1 cellular context compared by ENCODE assay signal in the genomic region with DNA sequence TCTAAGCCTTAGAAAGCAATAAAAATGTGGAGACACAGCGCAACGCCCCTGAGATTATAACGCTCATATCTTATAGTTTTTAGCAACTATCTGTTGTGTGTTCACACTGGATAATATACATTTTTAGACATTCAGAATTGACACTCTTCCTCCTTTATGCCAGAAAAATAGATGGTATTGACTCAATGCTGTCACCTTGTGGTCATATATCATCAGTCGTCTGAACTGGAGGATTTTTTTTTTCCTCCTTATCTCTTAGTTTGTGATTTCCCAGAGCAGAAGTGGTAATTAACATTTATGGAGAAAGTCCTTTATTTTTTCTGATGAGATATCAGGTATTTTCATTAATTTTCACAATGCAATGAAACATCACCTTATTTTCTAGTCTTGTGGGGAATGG.
TF ChIP-seq lines count a peak whose summit lies in the region.

No MANE protein-coding gene starts in this region.

TF ChIP-seq in K562, 482 proteins besides CTCF, POLR2A, EP300 and RAD21 (continued from another document):
- TF ChIP-seq XRCC5 (IDR thresholded peaks at IDR 0.05; ENCODE audit: low read depth, low read length) (no peak), ZNF263 (CRISPR knock-in tag; IDR thresholded peaks at IDR 0.05; ENCODE audit: borderline replicate concordance) (no peak), ZNF668 (CRISPR knock-in tag; IDR thresholded peaks at IDR 0.05) (no peak), ZBTB1 (CRISPR knock-in tag; IDR thresholded peaks at IDR 0.05; ENCODE audit: borderline replicate concordance, low read depth) (no peak), CHD2 (IDR thresholded peaks at IDR 0.05; ENCODE audit: low read depth, low read length) (no peak), MEIS2 (IDR thresholded peaks at IDR 0.05; ENCODE audit: partially characterized antibody) (peak; percentile 27), ILF3 (IDR thresholded peaks at IDR 0.05; ENCODE audit: borderline replicate concordance) (no peak), NCOA1 (IDR thresholded peaks at IDR 0.05; ENCODE audit: low read depth) (no peak), KLF10 (CRISPR knock-in tag; IDR thresholded peaks at IDR 0.05) (no peak), SMC3 (conservative IDR thresholded peaks at IDR 0.05; ENCODE audit: insufficient read depth, low read depth, low read length) (0 out of 2 replicates have a peak, but pooled peaks have one; percentile 25), KLF6 (CRISPR knock-in tag; IDR thresholded peaks at IDR 0.05; ENCODE audit: borderline replicate concordance) (no peak)
- TF ChIP-seq, protein P1, sequence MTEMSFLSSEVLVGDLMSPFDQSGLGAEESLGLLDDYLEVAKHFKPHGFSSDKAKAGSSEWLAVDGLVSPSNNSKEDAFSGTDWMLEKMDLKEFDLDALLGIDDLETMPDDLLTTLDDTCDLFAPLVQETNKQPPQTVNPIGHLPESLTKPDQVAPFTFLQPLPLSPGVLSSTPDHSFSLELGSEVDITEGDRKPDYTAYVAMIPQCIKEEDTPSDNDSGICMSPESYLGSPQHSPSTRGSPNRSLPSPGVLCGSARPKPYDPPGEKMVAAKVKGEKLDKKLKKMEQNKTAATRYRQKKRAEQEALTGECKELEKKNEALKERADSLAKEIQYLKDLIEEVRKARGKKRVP (CRISPR knock-in tag; IDR thresholded peaks at IDR 0.05) = no peak
- TF ChIP-seq, protein P2, sequence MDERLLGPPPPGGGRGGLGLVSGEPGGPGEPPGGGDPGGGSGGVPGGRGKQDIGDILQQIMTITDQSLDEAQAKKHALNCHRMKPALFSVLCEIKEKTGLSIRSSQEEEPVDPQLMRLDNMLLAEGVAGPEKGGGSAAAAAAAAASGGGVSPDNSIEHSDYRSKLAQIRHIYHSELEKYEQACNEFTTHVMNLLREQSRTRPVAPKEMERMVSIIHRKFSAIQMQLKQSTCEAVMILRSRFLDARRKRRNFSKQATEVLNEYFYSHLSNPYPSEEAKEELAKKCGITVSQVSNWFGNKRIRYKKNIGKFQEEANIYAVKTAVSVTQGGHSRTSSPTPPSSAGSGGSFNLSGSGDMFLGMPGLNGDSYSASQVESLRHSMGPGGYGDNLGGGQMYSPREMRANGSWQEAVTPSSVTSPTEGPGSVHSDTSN (CRISPR knock-in tag; IDR thresholded peaks at IDR 0.05; ENCODE audit: low read depth) = no peak
- TF ChIP-seq, protein P2 (tag; conservative IDR thresholded peaks at IDR 0.05; ENCODE audit: low read depth) = 0 out of 2 replicates have a peak, but pooled peaks have one; percentile 32
- TF ChIP-seq, protein P3, sequence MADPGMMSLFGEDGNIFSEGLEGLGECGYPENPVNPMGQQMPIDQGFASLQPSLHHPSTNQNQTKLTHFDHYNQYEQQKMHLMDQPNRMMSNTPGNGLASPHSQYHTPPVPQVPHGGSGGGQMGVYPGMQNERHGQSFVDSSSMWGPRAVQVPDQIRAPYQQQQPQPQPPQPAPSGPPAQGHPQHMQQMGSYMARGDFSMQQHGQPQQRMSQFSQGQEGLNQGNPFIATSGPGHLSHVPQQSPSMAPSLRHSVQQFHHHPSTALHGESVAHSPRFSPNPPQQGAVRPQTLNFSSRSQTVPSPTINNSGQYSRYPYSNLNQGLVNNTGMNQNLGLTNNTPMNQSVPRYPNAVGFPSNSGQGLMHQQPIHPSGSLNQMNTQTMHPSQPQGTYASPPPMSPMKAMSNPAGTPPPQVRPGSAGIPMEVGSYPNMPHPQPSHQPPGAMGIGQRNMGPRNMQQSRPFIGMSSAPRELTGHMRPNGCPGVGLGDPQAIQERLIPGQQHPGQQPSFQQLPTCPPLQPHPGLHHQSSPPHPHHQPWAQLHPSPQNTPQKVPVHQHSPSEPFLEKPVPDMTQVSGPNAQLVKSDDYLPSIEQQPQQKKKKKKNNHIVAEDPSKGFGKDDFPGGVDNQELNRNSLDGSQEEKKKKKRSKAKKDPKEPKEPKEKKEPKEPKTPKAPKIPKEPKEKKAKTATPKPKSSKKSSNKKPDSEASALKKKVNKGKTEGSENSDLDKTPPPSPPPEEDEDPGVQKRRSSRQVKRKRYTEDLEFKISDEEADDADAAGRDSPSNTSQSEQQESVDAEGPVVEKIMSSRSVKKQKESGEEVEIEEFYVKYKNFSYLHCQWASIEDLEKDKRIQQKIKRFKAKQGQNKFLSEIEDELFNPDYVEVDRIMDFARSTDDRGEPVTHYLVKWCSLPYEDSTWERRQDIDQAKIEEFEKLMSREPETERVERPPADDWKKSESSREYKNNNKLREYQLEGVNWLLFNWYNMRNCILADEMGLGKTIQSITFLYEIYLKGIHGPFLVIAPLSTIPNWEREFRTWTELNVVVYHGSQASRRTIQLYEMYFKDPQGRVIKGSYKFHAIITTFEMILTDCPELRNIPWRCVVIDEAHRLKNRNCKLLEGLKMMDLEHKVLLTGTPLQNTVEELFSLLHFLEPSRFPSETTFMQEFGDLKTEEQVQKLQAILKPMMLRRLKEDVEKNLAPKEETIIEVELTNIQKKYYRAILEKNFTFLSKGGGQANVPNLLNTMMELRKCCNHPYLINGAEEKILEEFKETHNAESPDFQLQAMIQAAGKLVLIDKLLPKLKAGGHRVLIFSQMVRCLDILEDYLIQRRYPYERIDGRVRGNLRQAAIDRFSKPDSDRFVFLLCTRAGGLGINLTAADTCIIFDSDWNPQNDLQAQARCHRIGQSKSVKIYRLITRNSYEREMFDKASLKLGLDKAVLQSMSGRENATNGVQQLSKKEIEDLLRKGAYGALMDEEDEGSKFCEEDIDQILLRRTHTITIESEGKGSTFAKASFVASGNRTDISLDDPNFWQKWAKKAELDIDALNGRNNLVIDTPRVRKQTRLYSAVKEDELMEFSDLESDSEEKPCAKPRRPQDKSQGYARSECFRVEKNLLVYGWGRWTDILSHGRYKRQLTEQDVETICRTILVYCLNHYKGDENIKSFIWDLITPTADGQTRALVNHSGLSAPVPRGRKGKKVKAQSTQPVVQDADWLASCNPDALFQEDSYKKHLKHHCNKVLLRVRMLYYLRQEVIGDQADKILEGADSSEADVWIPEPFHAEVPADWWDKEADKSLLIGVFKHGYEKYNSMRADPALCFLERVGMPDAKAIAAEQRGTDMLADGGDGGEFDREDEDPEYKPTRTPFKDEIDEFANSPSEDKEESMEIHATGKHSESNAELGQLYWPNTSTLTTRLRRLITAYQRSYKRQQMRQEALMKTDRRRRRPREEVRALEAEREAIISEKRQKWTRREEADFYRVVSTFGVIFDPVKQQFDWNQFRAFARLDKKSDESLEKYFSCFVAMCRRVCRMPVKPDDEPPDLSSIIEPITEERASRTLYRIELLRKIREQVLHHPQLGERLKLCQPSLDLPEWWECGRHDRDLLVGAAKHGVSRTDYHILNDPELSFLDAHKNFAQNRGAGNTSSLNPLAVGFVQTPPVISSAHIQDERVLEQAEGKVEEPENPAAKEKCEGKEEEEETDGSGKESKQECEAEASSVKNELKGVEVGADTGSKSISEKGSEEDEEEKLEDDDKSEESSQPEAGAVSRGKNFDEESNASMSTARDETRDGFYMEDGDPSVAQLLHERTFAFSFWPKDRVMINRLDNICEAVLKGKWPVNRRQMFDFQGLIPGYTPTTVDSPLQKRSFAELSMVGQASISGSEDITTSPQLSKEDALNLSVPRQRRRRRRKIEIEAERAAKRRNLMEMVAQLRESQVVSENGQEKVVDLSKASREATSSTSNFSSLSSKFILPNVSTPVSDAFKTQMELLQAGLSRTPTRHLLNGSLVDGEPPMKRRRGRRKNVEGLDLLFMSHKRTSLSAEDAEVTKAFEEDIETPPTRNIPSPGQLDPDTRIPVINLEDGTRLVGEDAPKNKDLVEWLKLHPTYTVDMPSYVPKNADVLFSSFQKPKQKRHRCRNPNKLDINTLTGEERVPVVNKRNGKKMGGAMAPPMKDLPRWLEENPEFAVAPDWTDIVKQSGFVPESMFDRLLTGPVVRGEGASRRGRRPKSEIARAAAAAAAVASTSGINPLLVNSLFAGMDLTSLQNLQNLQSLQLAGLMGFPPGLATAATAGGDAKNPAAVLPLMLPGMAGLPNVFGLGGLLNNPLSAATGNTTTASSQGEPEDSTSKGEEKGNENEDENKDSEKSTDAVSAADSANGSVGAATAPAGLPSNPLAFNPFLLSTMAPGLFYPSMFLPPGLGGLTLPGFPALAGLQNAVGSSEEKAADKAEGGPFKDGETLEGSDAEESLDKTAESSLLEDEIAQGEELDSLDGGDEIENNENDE (IDR thresholded peaks at IDR 0.05; ENCODE audit: low read depth, low read length) = no peak
